ENCODE assay signal across 8 cellular contexts in the genomic region with DNA sequence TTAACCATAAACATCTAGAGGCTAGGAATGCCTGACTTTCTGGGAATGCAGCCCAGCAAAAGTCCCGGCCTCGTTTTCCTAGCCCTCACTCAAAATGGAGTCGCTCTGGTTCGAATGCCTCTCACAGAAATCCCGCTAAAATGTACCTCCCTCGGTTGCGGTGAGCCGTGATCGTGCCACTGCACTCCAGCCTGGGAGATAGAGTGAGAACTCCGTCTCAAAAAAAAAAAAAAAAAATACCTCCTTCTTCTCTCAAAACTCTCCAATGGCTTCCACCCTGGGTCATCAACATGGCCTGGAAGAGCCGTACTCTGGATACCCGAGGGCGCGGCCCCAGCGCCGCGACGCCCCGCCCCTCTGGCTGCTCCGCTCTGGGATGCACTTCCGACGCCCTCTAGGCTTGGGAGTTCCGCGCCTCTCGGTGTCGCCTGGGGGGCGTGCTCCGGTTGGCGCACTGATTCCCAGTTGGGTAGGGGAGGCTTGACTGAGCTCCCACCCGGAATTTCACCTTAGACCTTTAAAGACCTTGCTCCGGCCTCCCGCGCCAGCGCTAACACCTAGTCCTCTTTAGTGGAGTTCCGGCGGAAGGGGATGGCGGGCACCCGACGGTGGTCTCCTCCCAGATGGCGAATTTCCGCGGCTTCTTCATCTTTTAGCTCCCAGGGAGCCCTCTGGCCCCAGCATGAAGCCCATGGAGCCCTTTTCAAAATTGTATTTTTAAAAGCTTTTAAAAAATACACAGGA. TPM values are rescaled to one million over a fixed set of nuclear protein-coding genes. Genes with fewer than 3 reads are reported as not detected.
A peak's percentile ranks its signal among the peaks of the same experiment; 100 is the strongest.
DNase-seq lines count a peak whose midpoint lies in the region; ATAC-seq and TF ChIP-seq lines count a peak whose summit lies in the region.

No MANE protein-coding gene starts in this region.

- no peaks in the 10 kb centered on the region for H3K27me3 Mint-ChIP-seq in activated CD4-positive, alpha-beta T cell treated with anti-CD3 and anti-CD28 coated beads, Interleukin-2, amount 10 ng/mL, durations not matched to agents 24 days and 14 days
- no peaks in the 10 kb centered on the region for H3K27me3 Mint-ChIP-seq in type B pancreatic cell

- DNase-seq in activated CD4-positive, alpha-beta T cell treated with anti-CD3 and anti-CD28 coated beads for 24 hours (ENCODE audit: low read depth in 2 of 2) = peak; percentile 33 to 47
- DNase-seq in activated CD4-positive, alpha-beta T cell treated with anti-CD3 and anti-CD28 coated beads, Interleukin-2, amount 50 U/mL, for 4 hours = no peak
- DNase-seq in NCI-H2227 treated with DMSO at 0.1 percent for 48 hours (lab: John Stamatoyannopoulos, UW) = peak; percentile 85
- peak; percentile 84 for DNase-seq in activated CD4-positive, alpha-beta T cell treated with anti-CD3 and anti-CD28 coated beads, Interleukin-2, amount 10 ng/mL, durations not matched to agents 24 days and 14 days
- DNase-seq in epithelial cell of esophagus (ENCODE audit: low read depth) = peak; percentile 37
- DNase-seq in myocyte (ENCODE audit: low read depth) = peak; percentile 28
- peak; percentile 76 for DNase-seq in type B pancreatic cell (ENCODE audit: extremely low spot score, unreplicated experiment)

- H3K9me3 Mint-ChIP-seq in activated CD4-positive, alpha-beta T cell treated with anti-CD3 and anti-CD28 coated beads, Interleukin-2, amount 10 ng/mL, durations not matched to agents 24 days and 14 days = no peaks in the 10 kb centered on the region
- no peaks in the 10 kb centered on the region for H3K9me3 Mint-ChIP-seq in type B pancreatic cell

- peak overlapping the region; percentile 93 for H3K4me3 Mint-ChIP-seq in activated CD4-positive, alpha-beta T cell treated with anti-CD3 and anti-CD28 coated beads, Interleukin-2, amount 10 ng/mL, durations not matched to agents 24 days and 14 days
- H3K4me3 Mint-ChIP-seq in type B pancreatic cell = no peak overlapping the region

- TF ChIP-seq CTCF in epithelial cell of esophagus (IDR thresholded peaks at IDR 0.05; ENCODE audit: insufficient read depth, low read depth, low read length, missing control alignments) = no peak
- TF ChIP-seq CTCF in type B pancreatic cell (conservative IDR thresholded peaks at IDR 0.05) = no peak

- peak overlapping the region; percentile 82 for H3K27ac Mint-ChIP-seq in activated CD4-positive, alpha-beta T cell treated with anti-CD3 and anti-CD28 coated beads, Interleukin-2, amount 10 ng/mL, durations not matched to agents 24 days and 14 days
- H3K27ac Mint-ChIP-seq in type B pancreatic cell = peak overlapping the region; percentile 42

- H3K36me3 Mint-ChIP-seq in activated CD4-positive, alpha-beta T cell treated with anti-CD3 and anti-CD28 coated beads, Interleukin-2, amount 10 ng/mL, durations not matched to agents 24 days and 14 days (ENCODE audit: low read depth) = peaks cover 16% of the 10 kb centered on the region
- no peaks in the 10 kb centered on the region for H3K36me3 Mint-ChIP-seq in type B pancreatic cell

- intact Hi-C loops in activated CD4-positive, alpha-beta T cell treated with anti-CD3 and anti-CD28 coated beads, Interleukin-2, amount 10 ng/mL, durations not matched to agents 24 days and 14 days (cut with micrococcal nuclease) = loop anchor here (5.0 kb wide), 2 partner anchors 508 to 927 kb away; a partner anchor contains a TSS

- peak overlapping the region; percentile 54 for H3K4me3 ChIP-seq in epithelial cell of esophagus (ENCODE audit: low read length)

- peaks cover 16% of the 10 kb centered on the region for H3K4me1 Mint-ChIP-seq in activated CD4-positive, alpha-beta T cell treated with anti-CD3 and anti-CD28 coated beads, Interleukin-2, amount 10 ng/mL, durations not matched to agents 24 days and 14 days
- H3K4me1 Mint-ChIP-seq in type B pancreatic cell (ENCODE audit: unreplicated experiment) = no peaks in the 10 kb centered on the region

- no peak for ATAC-seq in GM19035 (IDR thresholded peaks at IDR 0.05; ENCODE audit: unreplicated experiment)

RNA-seq across cellular contexts. Expression of a gene that starts 12.3 kb away (rescaled TPM):
- total RNA-seq in activated CD4-positive, alpha-beta T cell treated with anti-CD3 and anti-CD28 coated beads, Interleukin-2, amount 10 ng/mL, durations not matched to agents 24 days and 14 days = 81.6 and 83.4 TPM in 2 replicates
- total RNA-seq in myocyte (57.1 and 57.8 TPM in 2 replicates), type B pancreatic cell (ENCODE audit: low replicate concordance) (31.7 and 37.6 TPM in 2 replicates)
- polyA plus RNA-seq in myocyte (2012) = 40.4 TPM

RNA-seq across cellular contexts. Expression of a gene that starts 46.3 kb away (rescaled TPM):
- total RNA-seq in activated CD4-positive, alpha-beta T cell treated with anti-CD3 and anti-CD28 coated beads, Interleukin-2, amount 10 ng/mL, durations not matched to agents 24 days and 14 days = 31.9 and 32.1 TPM in 2 replicates
- total RNA-seq in myocyte = 9.5 and 13.4 TPM in 2 replicates
- polyA plus RNA-seq in myocyte (2012) = 10.4 TPM
- 21.4 and 23.9 TPM in 2 replicates for total RNA-seq in type B pancreatic cell (ENCODE audit: low replicate concordance)

RNA-seq across cellular contexts. Expression of a gene that starts 50.3 kb away (rescaled TPM):
- 0.07 TPM in 1 of 2 replicates, not detected in the other for total RNA-seq in activated CD4-positive, alpha-beta T cell treated with anti-CD3 and anti-CD28 coated beads, Interleukin-2, amount 10 ng/mL, durations not matched to agents 24 days and 14 days
- total RNA-seq in myocyte (not detected in 2 replicates), type B pancreatic cell (ENCODE audit: low replicate concordance) (0.36 and 1.3 TPM in 2 replicates)
- 0.03 TPM for polyA plus RNA-seq in myocyte (2012)

Comparison
In these comparisons a context has a peak if more than half of its experiments do, and no peak if none do; other contexts are left out.
1. DNase-seq: peak in activated CD4-positive, alpha-beta T cell treated with anti-CD3 and anti-CD28 coated beads for 24 hours (2 of 2), NCI-H2227 treated with DMSO at 0.1 percent for 48 hours (single experiment), activated CD4-positive, alpha-beta T cell treated with anti-CD3 and anti-CD28 coated beads, Interleukin-2, amount 10 ng/mL, durations not matched to agents 24 days and 14 days (single experiment), epithelial cell of esophagus (single experiment), myocyte (single experiment) and type B pancreatic cell (single experiment); none in activated CD4-positive, alpha-beta T cell treated with anti-CD3 and anti-CD28 coated beads, Interleukin-2, amount 50 U/mL, for 4 hours (0 of 2).